ENCODE assay signal across 1 cellular context in genomic region chr10:95509281-95509680, GRCh38.
TF ChIP-seq lines count a peak whose summit lies in the region.

No MANE protein-coding gene starts in this region.

TF ChIP-seq in HepG2, 621 proteins besides CTCF, POLR2A, EP300 and RAD21:
- TF ChIP-seq AKNA (CRISPR knock-in tag; IDR thresholded peaks at IDR 0.05; ENCODE audit: borderline replicate concordance) = no peak
- no peak for TF ChIP-seq FOXJ3 (CRISPR knock-in tag; IDR thresholded peaks at IDR 0.05; ENCODE audit: borderline replicate concordance)
- TF ChIP-seq ZEB1 (IDR thresholded peaks at IDR 0.05; ENCODE audit: insufficient replicate concordance, low read depth) = no peak
- no peak for TF ChIP-seq HES4 (CRISPR knock-in tag; IDR thresholded peaks at IDR 0.05; ENCODE audit: borderline replicate concordance)
- TF ChIP-seq EEA1 (CRISPR knock-in tag; IDR thresholded peaks at IDR 0.05; ENCODE audit: borderline replicate concordance) = no peak
- no peak for TF ChIP-seq AKAP8 (CRISPR knock-in tag; IDR thresholded peaks at IDR 0.05)
- no peak for TF ChIP-seq AGO1 (IDR thresholded peaks at IDR 0.05; ENCODE audit: low read depth, low read length, poor library complexity, severe bottlenecking)
